ENCODE assay signal across 11 cellular contexts in genomic region chr9:38445154-38446043, GRCh38. TPM values are rescaled to one million over a fixed set of nuclear protein-coding genes. Genes with fewer than 3 reads are reported as not detected.
DNase-seq lines count a peak whose midpoint lies in the region; ATAC-seq, FAIRE-seq and TF ChIP-seq lines count a peak whose summit lies in the region.
"Had no signal": no experiment of that assay in that cellular context is flagged by ENCODE, and none has a peak within 500 bp of the region (broad histone marks: within the 10 kb centered on the region; RNA-seq: fewer than 3 reads in every experiment).

No MANE protein-coding gene starts in this region.

- DNase-seq in GM12892 (ENCODE audit: insufficient read length) (no peak), OCI-M1 (lab: John Stamatoyannopoulos, UW) (peak; percentile 27), NCI-H1930 (lab: John Stamatoyannopoulos, UW) (no peak), H54 (ENCODE audit: insufficient read length, low spot score) (no peak), NCI-H128 (lab: John Stamatoyannopoulos, UW; ENCODE audit: unreplicated experiment) (no peak)
- no peak for DNase-seq in activated T-cell treated with anti-CD3 and anti-CD28 coated beads, Interleukin-2, amount 50 U/mL, for 1 hour
- DNase-seq: activated T-cell treated with anti-CD3 and anti-CD28 coated beads, Interleukin-2, amount 50 U/mL, for 48 hours; T-helper 17 cell had no signal

- TF ChIP-seq POLR2A in GM12892 (IDR thresholded peaks at IDR 0.05; ENCODE audit: low read depth, low read length) (no peak), H54 (IDR thresholded peaks at IDR 0.05; ENCODE audit: low read depth, low read length) (no peak)

- peak; percentile 48 for FAIRE-seq in GM12892 (lab: Jason Lieb, UNC)
- no peak for FAIRE-seq in H54 (lab: Jason Lieb, UNC)

- peak; percentile 62 for ATAC-seq in GM19468 (IDR thresholded peaks at IDR 0.05; ENCODE audit: extremely low read depth, unreplicated experiment)
- ATAC-seq in HG03060 (IDR thresholded peaks at IDR 0.05; ENCODE audit: low read depth, unreplicated experiment), result peak; percentile 63
- ATAC-seq: gastroesophageal sphincter, T-helper 17 cell had no signal

RNA-seq across cellular contexts. Expression of gene IGFBPL1, which starts 21.1 kb away (rescaled TPM):
- polyA plus RNA-seq in GM12892 (2012; ENCODE audit: missing spikeins), result not detected

RNA-seq across cellular contexts. Expression of gene ALDH1B1, which starts 52.9 kb away (rescaled TPM):
- 20.5 TPM for polyA plus RNA-seq in GM12892 (2012; ENCODE audit: missing spikeins)
